In genomic region chr10:74967850-74968620, GRCh38 we compare ENCODE assay signal across 9 cellular contexts.
A peak's percentile ranks its signal among the peaks of the same experiment; 100 is the strongest.
DNase-seq lines count a peak whose midpoint lies in the region; ATAC-seq and TF ChIP-seq lines count a peak whose summit lies in the region.
"Had no signal": no experiment of that assay in that cellular context is flagged by ENCODE, and none has a peak within 500 bp of the region (broad histone marks: within the 10 kb centered on the region; RNA-seq: fewer than 3 reads in every experiment).

No MANE protein-coding gene starts in this region.

- H3K27ac Mint-ChIP-seq in CD8-positive, alpha-beta memory T cell = peak overlapping the region; percentile 41 to 95 (median 87)
- H3K27ac Mint-ChIP-seq: HFFc6 had no signal

- peak overlapping the region; percentile 34 for H3K4me3 ChIP-seq in CD8-positive, alpha-beta memory T cell (ENCODE audit: low read length)
- no peak overlapping the region for H3K4me3 ChIP-seq in Panc1 (ENCODE audit: low read depth in 2 of 2, low read length in 2 of 2)
- H3K4me3 ChIP-seq in iPS-20b (ENCODE audit: low read length) = no peak overlapping the region
- H3K4me3 ChIP-seq in vagina = no peak overlapping the region
- no peak overlapping the region for H3K4me3 ChIP-seq in ovary

- no peak for ATAC-seq in Panc1
- ATAC-seq in GM21786 (IDR thresholded peaks at IDR 0.05; ENCODE audit: unreplicated experiment) = no peak

- H3K36me3 Mint-ChIP-seq in CD8-positive, alpha-beta memory T cell = peaks cover 0 to 20% (median 18%) of the 10 kb centered on the region in 3 donors

- no peaks in the 10 kb centered on the region for H3K27me3 Mint-ChIP-seq in CD8-positive, alpha-beta memory T cell

- no peaks in the 10 kb centered on the region for H3K9me3 Mint-ChIP-seq in CD8-positive, alpha-beta memory T cell
- H3K9me3 Mint-ChIP-seq: HFFc6 had no signal

- intact Hi-C loops in Panc1 (cut with micrococcal nuclease; ENCODE audit: unreplicated experiment) (no loop called here), vagina (cut with DNase I) (no loop called here), ovary (cut with DNase I) (no loop called here)

- no peak overlapping the region for H3K27ac ChIP-seq in CD8-positive, alpha-beta memory T cell (ENCODE audit: low read depth, low read length)
- H3K27ac ChIP-seq in KOPT-K1 (ENCODE audit: low read depth, low read length, poor library complexity, severe bottlenecking) (peak overlapping the region; percentile 37), Panc1 (ENCODE audit: low read length) (0 out of 2 replicates have a peak overlapping the region, but pooled peaks have one; percentile 18), iPS-20b (ENCODE audit: low read length) (no peak overlapping the region), vagina (no peak overlapping the region), ovary (peak overlapping the region in 1 of 2 donors; percentile 11)

- TF ChIP-seq CTCF in Panc1 (IDR thresholded peaks at IDR 0.05) (no peak), vagina (IDR thresholded peaks at IDR 0.05) (no peak), ovary (IDR thresholded peaks at IDR 0.05) (no peak)

- no peaks in the 10 kb centered on the region for H3K9me3 ChIP-seq in CD8-positive, alpha-beta memory T cell (ENCODE audit: low read length)
- H3K9me3 ChIP-seq in KOPT-K1 (ENCODE audit: insufficient read depth, low read length, poor library complexity, severe bottlenecking) (no peaks in the 10 kb centered on the region), Panc1 (ENCODE audit: control insufficient read depth, insufficient read depth, low read depth, low read length) (no peaks in the 10 kb centered on the region), iPS-20b (ENCODE audit: insufficient read depth, low read depth, low read length) (no peaks in the 10 kb centered on the region), vagina (no peaks in the 10 kb centered on the region), ovary (no peaks in the 10 kb centered on the region)

- TF ChIP-seq POLR2A in vagina (IDR thresholded peaks at IDR 0.05) (no peak), ovary (IDR thresholded peaks at IDR 0.05) (no peak)

- no peak for TF ChIP-seq EP300 in ovary (IDR thresholded peaks at IDR 0.05)

- POLR2A ChIA-PET in CD8-positive, alpha-beta memory T cell (lab: Charles Lee) = interaction anchor here (0.6 kb wide), 1 partner anchor 8 kb away, joined by 3 read pairs; no protein-coding TSS in a partner anchor
- POLR2A ChIA-PET in Panc1 (lab: Charles Lee) = no interaction called here

- in situ Hi-C loops in Panc1 (cut with HindIII; ENCODE audit: low pct_unique_long_range_greater_than_20kb, low sequenced_read_pairs) = no loop called here

- H3K4me1 ChIP-seq in CD8-positive, alpha-beta memory T cell (ENCODE audit: insufficient read depth, low read length) = peaks cover 26% of the 10 kb centered on the region
- H3K4me1 ChIP-seq in Panc1 (ENCODE audit: control insufficient read depth, insufficient read depth, low read length) (peaks cover 18% of the 10 kb centered on the region), iPS-20b (ENCODE audit: insufficient read depth, low read length) (peaks cover 18% of the 10 kb centered on the region; the same call in 1 of the 2 replicates), vagina (peaks cover 20% of the 10 kb centered on the region), ovary (ENCODE audit: insufficient read depth) (peaks cover 3% of the 10 kb centered on the region)

- peak in 2 of 5 donors; percentile 2 to 53 for DNase-seq in CD8-positive, alpha-beta memory T cell
- DNase-seq in Panc1 (ENCODE audit: low read depth, low spot score) (no peak), vagina (ENCODE audit: extremely low spot score in 2 of 2) (no peak), foreskin melanocyte (no peak), ovary (no peak)
- DNase-seq: HFFc6 had no signal

- no TSS peak for BruUV-seq in Panc1 (replicated peaks; lab: Mats Ljungman, UMichigan)

- H3K4me1 Mint-ChIP-seq in CD8-positive, alpha-beta memory T cell = peaks cover 33 to 47% (median 40%) of the 10 kb centered on the region in 3 donors

- CTCF ChIA-PET in CD8-positive, alpha-beta memory T cell (lab: Charles Lee) = no interaction called here
- CTCF ChIA-PET in Panc1 (lab: Charles Lee) = no interaction called here

- H3K4me3 Mint-ChIP-seq in CD8-positive, alpha-beta memory T cell = peak overlapping the region; percentile 39 to 79 (median 60)
- H3K4me3 Mint-ChIP-seq: HFFc6 had no signal

- H3K9ac ChIP-seq in iPS-20b (ENCODE audit: low read depth, low read length) = peak overlapping the region; percentile 8; the same call in 1 of the 2 replicates

- no peaks in the 10 kb centered on the region for H3K27me3 ChIP-seq in CD8-positive, alpha-beta memory T cell (ENCODE audit: insufficient read depth, low read length, poor library complexity, severe bottlenecking)
- H3K27me3 ChIP-seq in Panc1 (ENCODE audit: control insufficient read depth, insufficient read depth, low read length) = no peaks in the 10 kb centered on the region
- H3K27me3 ChIP-seq in iPS-20b (ENCODE audit: insufficient read depth, low read length) = no peaks in the 10 kb centered on the region
- no peaks in the 10 kb centered on the region for H3K27me3 ChIP-seq in vagina
- no peaks in the 10 kb centered on the region for H3K27me3 ChIP-seq in ovary

- 35 to 39% (median 37%) methylated on average over 5 of the region's 5 CpGs for WGBS in ovary, 3 donors

- H3K36me3 ChIP-seq in CD8-positive, alpha-beta memory T cell (ENCODE audit: insufficient read depth, low read length) = no peaks in the 10 kb centered on the region
- H3K36me3 ChIP-seq in KOPT-K1 (ENCODE audit: insufficient read depth, low read length) (no peaks in the 10 kb centered on the region; the same call in 1 of the 2 replicates), Panc1 (ENCODE audit: control insufficient read depth, insufficient read depth, low read length) (no peaks in the 10 kb centered on the region), iPS-20b (ENCODE audit: insufficient read depth, low read depth, low read length) (no peaks in the 10 kb centered on the region), vagina (peaks cover 0 to 4% of the 10 kb centered on the region in 2 donors), ovary (no peaks in the 10 kb centered on the region)

Comparison
In these comparisons a context has a peak if more than half of its experiments do, and no peak if none do; other contexts are left out.
1. H3K27ac ChIP-seq: peak in KOPT-K1 (single experiment) and Panc1 (single experiment); none in CD8-positive, alpha-beta memory T cell (single experiment), iPS-20b (single experiment) and vagina (single experiment).